Comparison of ENCODE assay signal across 9 cellular contexts in genomic region chr1:41662656-41663437, GRCh38.
A peak's percentile ranks its signal among the peaks of the same experiment; 100 is the strongest.
DNase-seq lines count a peak whose midpoint lies in the region; ATAC-seq and TF ChIP-seq lines count a peak whose summit lies in the region.
"Had no signal": no experiment of that assay in that cellular context is flagged by ENCODE, and none has a peak within 500 bp of the region (broad histone marks: within the 10 kb centered on the region; RNA-seq: fewer than 3 reads in every experiment).

No MANE protein-coding gene starts in this region.

- H3K18ac ChIP-seq in mesendoderm (ENCODE audit: low read length), result peak overlapping the region; percentile 6

- H2BK15ac ChIP-seq in mesendoderm (replicated peaks; ENCODE audit: low read depth), result no peak overlapping the region

- H3K4me1 ChIP-seq in BLaER1 (peaks cover 92% of the 10 kb centered on the region), mesendoderm (ENCODE audit: control insufficient read depth, low read depth, low read length) (peaks cover 9% of the 10 kb centered on the region), stomach (peaks cover 10 to 46% (median 35%) of the 10 kb centered on the region in 4 donors)

- no peak overlapping the region for H2BK120ac ChIP-seq in mesendoderm (ENCODE audit: low read depth, low read length)

- H2AK5ac ChIP-seq in mesendoderm (ENCODE audit: low read length), result no peak overlapping the region

- no peak overlapping the region for H4K8ac ChIP-seq in mesendoderm (ENCODE audit: low read depth, low read length)

- H3K9me3 Mint-ChIP-seq in activated B cell treated with CpG ODN at 0.5 μM for 24 hours, result no peaks in the 10 kb centered on the region

- peaks cover 4% of the 10 kb centered on the region; the same call in 1 of the 2 replicates for H4K20me1 ChIP-seq in BLaER1

- no peaks in the 10 kb centered on the region for H3K9me3 ChIP-seq in BLaER1
- no peaks in the 10 kb centered on the region for H3K9me3 ChIP-seq in stomach

- intact Hi-C loops in activated B cell treated with CpG ODN at 0.5 μM for 24 hours (cut with micrococcal nuclease), result loop anchor here (1.0 to 5.0 kb wide), 7 partner anchors 10 to 372 kb away; no protein-coding TSS in a partner anchor
- intact Hi-C loops in stomach (cut with DNase I; ENCODE audit: low total_unique reads), result no loop called here

- CTCF ChIA-PET in activated B cell treated with CpG ODN at 0.5 μM for 24 hours (lab: Charles Lee), result interaction anchor here (1.6 kb wide), 1 partner anchor 11 kb away, joined by 3 read pairs; no protein-coding TSS in a partner anchor

- no peak overlapping the region for H4K5ac ChIP-seq in mesendoderm (ENCODE audit: low read length)

- no CpG with 5 or more reads among the region's 41 CpGs for WGBS in mesendoderm (ENCODE audit: extremely low coverage, insufficient coverage, low lambda C conversion rate)
- whole genome bisulfite sequencing in stomach, 5 donors, result 6 to 14% (median 12%) methylated on average over 23 to 41 of the region's 41 CpGs

- no peaks in the 10 kb centered on the region for H3K79me1 ChIP-seq in mesendoderm (ENCODE audit: low read length)

- ATAC-seq in HG03159 (IDR thresholded peaks at IDR 0.05; ENCODE audit: unreplicated experiment) (peak; percentile 38), activated B cell treated with CpG ODN at 0.5 μM for 24 hours (ENCODE audit: low read depth) (peak; percentile 67)

- H2BK5ac ChIP-seq in mesendoderm (ENCODE audit: low read length), result no peak overlapping the region

- peak overlapping the region; percentile 60 for H3K56ac ChIP-seq in mesendoderm (ENCODE audit: low read length)

- POLR2A ChIA-PET in activated B cell treated with CpG ODN at 0.5 μM for 24 hours (lab: Charles Lee), result interaction anchor here (0.7 to 4.4 kb wide), 3 partner anchors 11 to 76 kb away, joined by 3 to 40 read pairs (median 23); no protein-coding TSS in a partner anchor

- H3K23ac ChIP-seq in mesendoderm (ENCODE audit: low read length), result no peak overlapping the region

- H3K27me3 ChIP-seq in BLaER1, result no peaks in the 10 kb centered on the region
- H3K27me3 ChIP-seq in mesendoderm (ENCODE audit: insufficient read depth, low read length, poor library complexity), result peaks cover 12% of the 10 kb centered on the region
- H3K27me3 ChIP-seq in stomach, result peaks cover 0 to 9% (median 0%) of the 10 kb centered on the region in 3 donors

- TF ChIP-seq CTCF in activated B cell treated with CpG ODN at 0.5 μM for 24 hours (IDR thresholded peaks at IDR 0.05), result no peak
- no peak for TF ChIP-seq CTCF in stomach (IDR thresholded peaks at IDR 0.05)

- H3K27me3 Mint-ChIP-seq in activated B cell treated with CpG ODN at 0.5 μM for 24 hours, result no peaks in the 10 kb centered on the region

- H3K4ac ChIP-seq in mesendoderm (ENCODE audit: low read depth, low read length), result no peak overlapping the region

- H3K27ac ChIP-seq in BLaER1, result peak overlapping the region; percentile 67
- no peak overlapping the region for H3K27ac ChIP-seq in mesendoderm (ENCODE audit: low read depth, low read length)
- H3K27ac ChIP-seq in stomach, result peak overlapping the region; percentile 82 to 95 (median 91)
- H3K27ac ChIP-seq: KMS-11 had no signal

- H3K4me2 ChIP-seq in BLaER1 (peak overlapping the region; percentile 100), mesendoderm (ENCODE audit: low read length) (peak overlapping the region; percentile 48)
- H3K4me2 ChIP-seq: KMS-11 had no signal

- H3K4me3 ChIP-seq in BLaER1 (peak overlapping the region; percentile 79), mesendoderm (ENCODE audit: low read length) (peak overlapping the region; percentile 50), stomach (peak overlapping the region; percentile 54 to 71 (median 66))

- H3K36me3 ChIP-seq in BLaER1, result no peaks in the 10 kb centered on the region
- no peaks in the 10 kb centered on the region for H3K36me3 ChIP-seq in mesendoderm (ENCODE audit: control insufficient read depth, insufficient read depth, low read length)
- H3K36me3 ChIP-seq in stomach, result no peaks in the 10 kb centered on the region

- peaks cover 78% of the 10 kb centered on the region for H3K4me1 Mint-ChIP-seq in activated B cell treated with CpG ODN at 0.5 μM for 24 hours

- H3K79me2 ChIP-seq in mesendoderm (ENCODE audit: control insufficient read depth, insufficient read depth, low read length), result no peaks in the 10 kb centered on the region

- TF ChIP-seq EP300 in stomach (IDR thresholded peaks at IDR 0.05), result no peak

- peak overlapping the region; percentile 81 for H3K27ac Mint-ChIP-seq in activated B cell treated with CpG ODN at 0.5 μM for 24 hours

- TF ChIP-seq POLR2A in GM19193 (IDR thresholded peaks at IDR 0.05; ENCODE audit: extremely low read depth, insufficient read depth, insufficient read length) (peak; percentile 15), stomach (IDR thresholded peaks at IDR 0.05) (no peak)

- H3K9ac ChIP-seq in BLaER1 (peak overlapping the region; percentile 79), mesendoderm (ENCODE audit: low read length) (peak overlapping the region; percentile 22)
- H3K9ac ChIP-seq: KMS-11 had no signal

- DNase-seq in activated B cell treated with CpG ODN at 0.5 μM for 24 hours (peak; percentile 73), ecto neural progenitor cell (ENCODE audit: low spot score) (peak; percentile 69), mesendoderm (peak; percentile 70), stomach (no peak), foreskin melanocyte (no peak)

- H3K4me3 Mint-ChIP-seq in activated B cell treated with CpG ODN at 0.5 μM for 24 hours, result peak overlapping the region; percentile 74

- no peaks in the 10 kb centered on the region for H3K36me3 Mint-ChIP-seq in activated B cell treated with CpG ODN at 0.5 μM for 24 hours (ENCODE audit: low read depth)

Comparison
In these comparisons a context has a peak if more than half of its experiments do, and no peak if none do; other contexts are left out.
1. DNase-seq: peak in activated B cell treated with CpG ODN at 0.5 μM for 24 hours (single experiment), ecto neural progenitor cell (single experiment) and mesendoderm (single experiment); none in stomach (single experiment) and foreskin melanocyte (single experiment).
2. Peak in every context shown above with its lines, with median percentiles within 50 percentile points of each other: H3K4me3 ChIP-seq.